In genomic region chr11:12902784-12903491, GRCh38 we compare ENCODE assay signal across 23 cellular contexts.
DNase-seq lines count a peak whose midpoint lies in the region; ATAC-seq and TF ChIP-seq lines count a peak whose summit lies in the region.
"Had no signal": no experiment of that assay in that cellular context is flagged by ENCODE, and none has a peak within 500 bp of the region (broad histone marks: within the 10 kb centered on the region; RNA-seq: fewer than 3 reads in every experiment).

No MANE protein-coding gene starts in this region.

- peaks cover 59% of the 10 kb centered on the region for H3K4me1 ChIP-seq in PC-3 (ENCODE audit: insufficient read depth, low read length)
- peaks cover 14% of the 10 kb centered on the region for H3K4me1 ChIP-seq in iPS-18a (ENCODE audit: control insufficient read depth, low read depth, low read length)
- H3K4me1 ChIP-seq in smooth muscle cell (ENCODE audit: low read depth): peaks cover 10% of the 10 kb centered on the region
- H3K4me1 ChIP-seq in heart right ventricle: peaks cover 0 to 36% (median 22%) of the 10 kb centered on the region in 9 donors

- POLR2A ChIA-PET in PC-3 (lab: Charles Lee; ENCODE audit: unreplicated experiment): no interaction called here

- peak; percentile 2 for DNase-seq in NCI-H146 treated with DMSO at 0.1 percent for 48 hours (lab: John Stamatoyannopoulos, UW; ENCODE audit: unreplicated experiment)
- no peak for DNase-seq in NCI-H146 (lab: John Stamatoyannopoulos, UW)
- no peak for DNase-seq in PC-3
- DNase-seq in smooth muscle cell (lab: John Stamatoyannopoulos, UW; ENCODE audit: unreplicated experiment): no peak
- DNase-seq in heart right ventricle: no peak
- DNase-seq: CD8-positive, alpha-beta T cell; DMS153; GF-D8; H7; KBM-7; MM.1S; NCI-H1048; NCI-H1417 treated with DMSO at 0.1 percent for 48 hours; NCI-H1930; NCI-H2171; NCI-H446; NCI-H526 had no signal

- H3K4me3 ChIP-seq in PC-3 (ENCODE audit: low read length) (no peak overlapping the region), iPS-18a (ENCODE audit: low read length) (peak overlapping the region; percentile 12), smooth muscle cell (no peak overlapping the region), heart right ventricle (no peak overlapping the region)
- H3K4me3 ChIP-seq: BLaER1 treated with 17β-estradiol and CSF1 and Interleukin-3, amounts not matched to agents 10 nM and 100 nM had no signal

- H3F3A ChIP-seq in PC-3 (ENCODE audit: low read length, unreplicated experiment) (peaks cover 11% of the 10 kb centered on the region), smooth muscle cell (ENCODE audit: low read depth) (peaks cover 23% of the 10 kb centered on the region)

- TF ChIP-seq CTCF in PC-3 (conservative IDR thresholded peaks at IDR 0.05; ENCODE audit: low read depth, low read length) (no peak), smooth muscle cell (IDR thresholded peaks at IDR 0.05; ENCODE audit: borderline replicate concordance, insufficient read depth, poor library complexity, severe bottlenecking) (no peak), heart right ventricle (IDR thresholded peaks at IDR 0.05) (no peak)

- ATAC-seq in PC-3 (no peak), HG03175 (IDR thresholded peaks at IDR 0.05; ENCODE audit: unreplicated experiment) (no peak), heart right ventricle (no peak), HG02588 (IDR thresholded peaks at IDR 0.05; ENCODE audit: unreplicated experiment) (no peak)
- ATAC-seq: CD8-positive, alpha-beta T cell; Right ventricle myocardium inferior had no signal

- H3K4me2 ChIP-seq in PC-3 (ENCODE audit: low read length): no peak overlapping the region
- H3K4me2 ChIP-seq in smooth muscle cell: no peak overlapping the region

- H2AFZ ChIP-seq in PC-3 (ENCODE audit: low read length) (no peak overlapping the region), smooth muscle cell (ENCODE audit: low read depth) (no peak overlapping the region)

- H3K79me2 ChIP-seq in PC-3 (ENCODE audit: low read length) (peaks cover 9% of the 10 kb centered on the region; the same call in 1 of the 2 replicates), smooth muscle cell (ENCODE audit: low read depth) (peaks cover 58% of the 10 kb centered on the region)

- WGBS in smooth muscle cell (ENCODE audit: low lambda C conversion rate): 88% methylated on average over 6 of the region's 6 CpGs
- WGBS in heart right ventricle, 2 donors: 90 to 95% methylated on average over 6 of the region's 6 CpGs

- H3K27me3 ChIP-seq in PC-3 (ENCODE audit: low read length): no peaks in the 10 kb centered on the region
- no peaks in the 10 kb centered on the region for H3K27me3 ChIP-seq in iPS-18a (ENCODE audit: control insufficient read depth, insufficient read depth, low read length)
- no peaks in the 10 kb centered on the region for H3K27me3 ChIP-seq in smooth muscle cell (ENCODE audit: low read depth)
- H3K27me3 ChIP-seq in heart right ventricle: no peaks in the 10 kb centered on the region
- H3K27me3 ChIP-seq: BLaER1 treated with 17β-estradiol and CSF1 and Interleukin-3, amounts not matched to agents 10 nM and 100 nM had no signal

- H3K9me2 ChIP-seq in PC-3 (replicated peaks; ENCODE audit: low read length): no peaks in the 10 kb centered on the region

- H3K27ac ChIP-seq in PC-3 (ENCODE audit: low read length) (peak overlapping the region; percentile 77), iPS-18a (ENCODE audit: low read length) (no peak overlapping the region), smooth muscle cell (ENCODE audit: low read depth) (peak overlapping the region; percentile 88), heart right ventricle (no peak overlapping the region)
- H3K27ac ChIP-seq: 22Rv1; BLaER1 treated with 17β-estradiol and CSF1 and Interleukin-3, amounts not matched to agents 10 nM and 100 nM had no signal

- H3K36me3 ChIP-seq in PC-3 (ENCODE audit: low read depth, low read length): peaks cover 25% of the 10 kb centered on the region; the same call in 1 of the 2 replicates
- peaks cover 14% of the 10 kb centered on the region for H3K36me3 ChIP-seq in iPS-18a (ENCODE audit: control insufficient read depth, low read depth, low read length)
- peaks cover 4% of the 10 kb centered on the region for H3K36me3 ChIP-seq in smooth muscle cell (ENCODE audit: low read depth)
- H3K36me3 ChIP-seq in heart right ventricle: peaks cover 0 to 44% (median 6%) of the 10 kb centered on the region in 9 donors
- H3K36me3 ChIP-seq: BLaER1 treated with 17β-estradiol and CSF1 and Interleukin-3, amounts not matched to agents 10 nM and 100 nM had no signal

- CTCF ChIA-PET in PC-3 (lab: Charles Lee): interaction anchor here (0.5 kb wide), 1 partner anchor 402 kb away, joined by 3 read pairs; no protein-coding TSS in a partner anchor

- 0 out of 2 replicates have a peak, but pooled peaks cover 4% of the 10 kb centered on the region for H4K20me1 ChIP-seq in PC-3 (ENCODE audit: low read length)
- H4K20me1 ChIP-seq in smooth muscle cell (ENCODE audit: low read depth): peaks cover 27% of the 10 kb centered on the region
- H4K20me1 ChIP-seq: BLaER1 treated with 17β-estradiol and CSF1 and Interleukin-3, amounts not matched to agents 10 nM and 100 nM had no signal

- intact Hi-C loops in PC-3 (cut with micrococcal nuclease): loop anchor here (5.0 kb wide), 1 partner anchor 491 kb away; no protein-coding TSS in a partner anchor
- intact Hi-C loops in heart right ventricle (cut with DNase I): loop anchor here in 1 of 10 donors (5.0 kb wide), 1 partner anchor 576 kb away; no protein-coding TSS in a partner anchor

- H3K9me3 ChIP-seq in PC-3 (ENCODE audit: low read length): no peaks in the 10 kb centered on the region
- H3K9me3 ChIP-seq in iPS-18a (ENCODE audit: control insufficient read depth, low read depth, low read length): no peaks in the 10 kb centered on the region
- no peaks in the 10 kb centered on the region for H3K9me3 ChIP-seq in smooth muscle cell (replicated peaks; ENCODE audit: low read depth)
- no peaks in the 10 kb centered on the region for H3K9me3 ChIP-seq in heart right ventricle

- H3K9ac ChIP-seq in PC-3 (ENCODE audit: low read length) (no peak overlapping the region), iPS-18a (ENCODE audit: low read length) (no peak overlapping the region), smooth muscle cell (ENCODE audit: low read depth) (no peak overlapping the region)
- H3K9ac ChIP-seq: BLaER1 treated with 17β-estradiol and CSF1 and Interleukin-3, amounts not matched to agents 10 nM and 100 nM had no signal

- BruUV-seq in PC-3 (replicated peaks; lab: Mats Ljungman, UMichigan): no TSS peak

Comparison
In these comparisons a context has a peak if more than half of its experiments do, and no peak if none do; other contexts are left out.
1. H3K27ac ChIP-seq: peak in PC-3 (single experiment) and smooth muscle cell (single experiment); none in iPS-18a (single experiment) and heart right ventricle (0 of 10).